24 cellular contexts compared by ENCODE assay signal in the genomic region with DNA sequence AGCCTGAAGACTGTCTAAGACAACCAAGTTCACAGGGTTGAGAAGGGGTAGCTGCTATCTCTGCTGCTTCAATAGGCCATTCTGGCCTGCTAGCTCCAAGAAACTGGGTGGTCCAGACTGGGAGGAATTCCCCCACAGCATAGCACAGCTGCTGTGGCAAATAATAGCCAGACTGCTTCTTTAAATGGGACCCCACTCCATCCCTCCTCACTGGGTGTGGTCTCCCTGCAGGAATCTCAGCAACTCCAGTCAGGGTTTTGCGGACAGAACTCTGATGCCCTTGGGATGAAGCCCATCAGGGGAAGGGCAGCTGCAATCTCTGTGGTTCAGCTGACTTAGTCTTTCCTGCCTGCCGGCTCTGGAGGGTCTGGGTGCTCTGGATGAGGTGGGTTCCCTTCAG.
"Had no signal": no experiment of that assay in that cellular context is flagged by ENCODE, and none has a peak within 500 bp of the region (broad histone marks: within the 10 kb centered on the region; RNA-seq: fewer than 3 reads in every experiment).

No MANE protein-coding gene starts in this region.

- H3K9me3 ChIP-seq: colonic mucosa, esophagus squamous epithelium, gastrocnemius medialis, gastroesophageal sphincter had no signal

- H3K27me3 Mint-ChIP-seq: dendritic cell treated with granulocyte-macrophage colony-stimulating factor and Interleukin-4, amounts not matched to agents 40 ng/mL and 50 ng/mL, for 4 days; effector memory CD8-positive, alpha-beta T cell had no signal

- H3K27ac ChIP-seq: colonic mucosa, coronary artery, dorsolateral prefrontal cortex, epithelial cell of prostate, esophagus muscularis mucosa, esophagus squamous epithelium, foreskin keratinocyte, gastrocnemius medialis, gastroesophageal sphincter, heart left ventricle, heart right ventricle had no signal

- H3K4me3 Mint-ChIP-seq: dendritic cell treated with granulocyte-macrophage colony-stimulating factor and Interleukin-4, amounts not matched to agents 40 ng/mL and 50 ng/mL, for 4 days; effector memory CD8-positive, alpha-beta T cell; endodermal cell had no signal

- H3K4me1 Mint-ChIP-seq: endodermal cell had no signal

- H3K27ac Mint-ChIP-seq: dendritic cell treated with granulocyte-macrophage colony-stimulating factor and Interleukin-4, amounts not matched to agents 40 ng/mL and 50 ng/mL, for 4 days; effector memory CD8-positive, alpha-beta T cell; endodermal cell had no signal

- H3K4me1 ChIP-seq: colonic mucosa, esophagus muscularis mucosa, esophagus squamous epithelium, foreskin keratinocyte, gastrocnemius medialis, gastroesophageal sphincter, heart left ventricle, heart right ventricle had no signal

- H3K27me3 ChIP-seq: colonic mucosa, esophagus muscularis mucosa, esophagus squamous epithelium, foreskin keratinocyte, gastroesophageal sphincter, heart left ventricle, heart right ventricle had no signal

- H3K4me3 ChIP-seq: colonic mucosa, coronary artery, dorsolateral prefrontal cortex, esophagus muscularis mucosa, esophagus squamous epithelium, gastrocnemius medialis, gastroesophageal sphincter, heart left ventricle, heart right ventricle had no signal

- H3K36me3 ChIP-seq: colonic mucosa, esophagus muscularis mucosa, esophagus squamous epithelium, gastrocnemius medialis, gastroesophageal sphincter, heart left ventricle, heart right ventricle had no signal

- DNase-seq: colonic mucosa; cortex of kidney; dermis blood vessel endothelial cell; dorsolateral prefrontal cortex; effector CD4-positive, alpha-beta T cell; effector CD8-positive, alpha-beta T cell; effector memory CD4-positive, alpha-beta T cell; effector memory CD8-positive, alpha-beta T cell; endodermal cell; erythroblast; esophagus squamous epithelium; foreskin fibroblast; foreskin keratinocyte; foreskin melanocyte; gastrocnemius medialis; glutamatergic neuron; head of caudate nucleus; heart left ventricle; heart right ventricle had no signal
